Comparison of ENCODE assay signal across 12 cellular contexts in the genomic region with DNA sequence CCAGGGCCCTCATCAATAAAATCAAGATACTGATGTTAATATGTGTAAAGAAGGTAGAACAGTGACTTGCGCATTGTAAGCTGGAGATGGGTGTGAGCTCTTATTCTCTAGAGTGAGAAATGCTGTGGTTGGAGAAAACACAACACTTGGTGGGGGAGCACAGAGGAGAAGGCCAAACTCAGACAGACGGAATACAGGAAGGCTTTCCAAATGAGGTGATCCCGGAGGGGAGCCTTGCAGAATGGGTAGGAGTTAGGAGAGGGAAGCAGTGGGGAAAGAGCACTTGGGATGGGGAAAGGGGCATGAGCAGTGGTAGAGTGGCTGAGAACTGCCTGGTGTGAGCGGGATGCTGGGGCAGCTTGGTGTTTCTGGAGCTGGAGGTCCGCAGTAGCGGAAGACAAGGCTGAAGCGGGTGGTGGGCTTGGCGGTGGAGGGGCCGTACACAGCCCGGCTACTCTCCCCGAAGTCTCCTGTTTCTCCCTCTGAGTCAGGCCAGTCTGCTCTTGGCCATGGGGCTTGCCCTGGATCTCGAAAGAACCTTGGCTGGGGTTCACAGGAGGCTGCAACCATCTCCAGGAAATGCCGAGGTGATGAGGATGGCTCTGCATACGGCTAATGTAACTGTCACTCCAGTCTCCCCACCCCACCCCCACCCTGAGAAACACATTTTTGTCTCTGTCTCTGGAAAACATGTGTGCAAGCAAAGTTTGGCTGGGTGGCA. TPM values are rescaled to one million over a fixed set of nuclear protein-coding genes. Genes with fewer than 3 reads are reported as not detected.
DNase-seq lines count a peak whose midpoint lies in the region; TF ChIP-seq lines count a peak whose summit lies in the region.
"Had no signal": no experiment of that assay in that cellular context is flagged by ENCODE, and none has a peak within 500 bp of the region (broad histone marks: within the 10 kb centered on the region; RNA-seq: fewer than 3 reads in every experiment).

No MANE protein-coding gene starts in this region.

- peaks cover 25% of the 10 kb centered on the region for H3F3A ChIP-seq in PC-9 (ENCODE audit: insufficient read depth, low read depth)

- CTCF ChIA-PET in PC-9 (lab: Charles Lee) = interaction anchor here (0.6 to 1.5 kb wide), 6 partner anchors 80 to 424 kb away, joined by 3 to 9 read pairs (median 6); no protein-coding TSS in a partner anchor

- no peaks in the 10 kb centered on the region for H3K79me2 ChIP-seq in PC-9 (ENCODE audit: low read depth)

- no peaks in the 10 kb centered on the region for H3K9me2 ChIP-seq in PC-9 (ENCODE audit: insufficient read depth)

- H3K36me3 ChIP-seq in PC-9 (ENCODE audit: low read depth) = no peaks in the 10 kb centered on the region

- TF ChIP-seq CTCF in AG09309 (IDR thresholded peaks at IDR 0.05; ENCODE audit: control insufficient read depth, insufficient read depth, low read depth, low read length, missing control alignments) (no peak), PC-9 (conservative IDR thresholded peaks at IDR 0.05) (no peak), fibroblast of mammary gland (conservative IDR thresholded peaks at IDR 0.05; ENCODE audit: control insufficient read depth, insufficient read depth, low read depth, low read length) (no peak)

- no peaks in the 10 kb centered on the region for H4K20me1 ChIP-seq in PC-9 (ENCODE audit: insufficient read depth)

- H3K4me1 ChIP-seq in PC-9 (replicated peaks; ENCODE audit: insufficient read depth) = peaks cover 32% of the 10 kb centered on the region

- no peak overlapping the region for H2AFZ ChIP-seq in PC-9

- POLR2A ChIA-PET in PC-9 (lab: Charles Lee; ENCODE audit: unreplicated experiment) = interaction anchor here (0.5 to 0.6 kb wide), 4 partner anchors 87 to 143 kb away, joined by 3 to 26 read pairs (median 8); no protein-coding TSS in a partner anchor

- peak overlapping the region; percentile 85 for H3K27ac ChIP-seq in PC-9

- in situ Hi-C loops in G401 (cut with HindIII; ENCODE audit: low sequenced_read_pairs) = no loop called here

- DNase-seq in AG09309 (ENCODE audit: low read depth) (peak; percentile 63), PC-9 (peak; percentile 64 to 66), fibroblast of mammary gland (ENCODE audit: low read depth) (peak; percentile 92), non-pigmented ciliary epithelial cell (ENCODE audit: low read depth) (peak; percentile 55), SW480 (ENCODE audit: low spot score) (no peak), hippocampal formation (lab: John Stamatoyannopoulos, UW) (no peak), G401 (ENCODE audit: low spot score) (no peak)
- DNase-seq in central memory CD4-positive, alpha-beta T cell = no peak
- DNase-seq: activated naive CD4-positive, alpha-beta T cell treated with Interleukin-2 at 50 U/mL for 16 hours; naive thymus-derived CD8-positive, alpha-beta T cell; NCI-H510A had no signal

- no peaks in the 10 kb centered on the region for H3K27me3 ChIP-seq in PC-9 (ENCODE audit: insufficient read depth, low read depth)

- peak overlapping the region; percentile 63 for H3K4me2 ChIP-seq in PC-9

- H3K4me3 ChIP-seq in AG09309 (ENCODE audit: control insufficient read depth, low read depth, low read length) (no peak overlapping the region; the same call in 1 of the 2 replicates), PC-9 (no peak overlapping the region), fibroblast of mammary gland (ENCODE audit: control insufficient read depth, low read depth, low read length) (no peak overlapping the region)

- TSS peak; percentile 90 for BruUV-seq in PC-9 (replicated peaks; lab: Mats Ljungman, UMichigan)

- H3K9me3 ChIP-seq in PC-9 (ENCODE audit: insufficient read depth, low read depth) = no peaks in the 10 kb centered on the region

- intact Hi-C loops in PC-9 (cut with micrococcal nuclease; ENCODE audit: unreplicated experiment) = loop anchor here (1.0 to 2.0 kb wide), 7 partner anchors 19 to 267 kb away; no protein-coding TSS in a partner anchor

RNA-seq across cellular contexts. Expression of a gene that starts 11.3 kb away (rescaled TPM):
- 0.58 and 2.1 TPM in 2 replicates for total RNA-seq in PC-9 (2021)
- total RNA-seq in G401 (2014; rRNA removed; shearing (Covaris generic)) = 0.47 TPM in 1 of 2 replicates, not detected in the other
- total RNA-seq: epithelial cell of proximal tubule; naive thymus-derived CD8-positive, alpha-beta T cell had no signal

Comparison
In these comparisons a context has a peak if more than half of its experiments do, and no peak if none do; other contexts are left out.
1. DNase-seq: peak in AG09309 (single experiment), PC-9 (2 of 2), fibroblast of mammary gland (single experiment) and non-pigmented ciliary epithelial cell (single experiment); none in SW480 (single experiment), hippocampal formation (0 of 2), G401 (single experiment) and central memory CD4-positive, alpha-beta T cell (single experiment).